Comparison of ENCODE assay signal across 1 cellular context in the genomic region with DNA sequence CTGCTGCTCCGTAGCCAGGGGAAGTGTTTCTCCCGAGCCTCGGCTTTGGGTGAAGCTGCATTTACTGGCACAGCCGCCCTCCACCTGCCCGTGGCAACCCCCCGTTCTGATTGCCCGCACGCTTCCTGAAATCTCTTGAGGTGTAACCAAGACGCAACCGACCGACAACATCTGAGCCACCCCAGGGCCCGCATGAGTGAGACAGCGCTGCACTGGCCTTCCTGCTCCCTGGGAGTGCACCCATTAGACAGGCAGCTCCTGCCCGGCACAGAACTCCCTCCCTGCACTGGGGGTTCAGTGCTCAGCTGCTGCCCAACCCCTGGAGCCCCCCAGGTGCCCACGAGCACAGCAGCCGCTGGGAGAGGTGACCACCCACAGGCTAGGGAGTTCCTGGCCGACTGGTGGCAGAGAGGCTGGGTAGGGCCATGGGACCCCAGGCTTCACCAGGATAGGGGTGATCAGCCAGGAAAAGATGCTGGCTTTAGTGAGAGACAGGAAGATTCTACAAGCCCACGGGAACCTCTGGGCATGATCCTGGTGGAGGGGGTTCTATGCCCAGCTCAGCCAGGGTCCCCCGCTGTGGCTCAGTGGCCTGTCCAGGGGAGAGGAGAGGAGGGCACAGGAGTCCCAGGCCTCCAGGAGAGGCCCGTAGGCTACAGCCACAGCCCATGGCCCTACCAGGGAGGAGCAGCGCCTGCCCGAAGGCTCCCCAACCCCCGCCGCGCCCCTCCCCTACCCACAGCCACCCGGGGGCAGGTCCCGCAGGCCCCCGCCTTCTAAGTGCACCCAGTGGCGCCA.
TF ChIP-seq lines count a peak whose summit lies in the region.

No MANE protein-coding gene starts in this region.

TF ChIP-seq in A549, 52 proteins besides CTCF, POLR2A, EP300 and RAD21 (continued from another document):
- TF ChIP-seq, protein P1, sequence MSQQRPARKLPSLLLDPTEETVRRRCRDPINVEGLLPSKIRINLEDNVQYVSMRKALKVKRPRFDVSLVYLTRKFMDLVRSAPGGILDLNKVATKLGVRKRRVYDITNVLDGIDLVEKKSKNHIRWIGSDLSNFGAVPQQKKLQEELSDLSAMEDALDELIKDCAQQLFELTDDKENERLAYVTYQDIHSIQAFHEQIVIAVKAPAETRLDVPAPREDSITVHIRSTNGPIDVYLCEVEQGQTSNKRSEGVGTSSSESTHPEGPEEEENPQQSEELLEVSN (IDR thresholded peaks at IDR 0.05; ENCODE audit: borderline replicate concordance, low read depth), result no peak
- TF ChIP-seq, protein P2, sequence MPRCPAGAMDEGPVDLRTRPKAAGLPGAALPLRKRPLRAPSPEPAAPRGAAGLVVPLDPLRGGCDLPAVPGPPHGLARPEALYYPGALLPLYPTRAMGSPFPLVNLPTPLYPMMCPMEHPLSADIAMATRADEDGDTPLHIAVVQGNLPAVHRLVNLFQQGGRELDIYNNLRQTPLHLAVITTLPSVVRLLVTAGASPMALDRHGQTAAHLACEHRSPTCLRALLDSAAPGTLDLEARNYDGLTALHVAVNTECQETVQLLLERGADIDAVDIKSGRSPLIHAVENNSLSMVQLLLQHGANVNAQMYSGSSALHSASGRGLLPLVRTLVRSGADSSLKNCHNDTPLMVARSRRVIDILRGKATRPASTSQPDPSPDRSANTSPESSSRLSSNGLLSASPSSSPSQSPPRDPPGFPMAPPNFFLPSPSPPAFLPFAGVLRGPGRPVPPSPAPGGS (IDR thresholded peaks at IDR 0.05), result no peak
- TF ChIP-seq CEBPB (IDR thresholded peaks at IDR 0.05), result no peak
